In the genomic region with DNA sequence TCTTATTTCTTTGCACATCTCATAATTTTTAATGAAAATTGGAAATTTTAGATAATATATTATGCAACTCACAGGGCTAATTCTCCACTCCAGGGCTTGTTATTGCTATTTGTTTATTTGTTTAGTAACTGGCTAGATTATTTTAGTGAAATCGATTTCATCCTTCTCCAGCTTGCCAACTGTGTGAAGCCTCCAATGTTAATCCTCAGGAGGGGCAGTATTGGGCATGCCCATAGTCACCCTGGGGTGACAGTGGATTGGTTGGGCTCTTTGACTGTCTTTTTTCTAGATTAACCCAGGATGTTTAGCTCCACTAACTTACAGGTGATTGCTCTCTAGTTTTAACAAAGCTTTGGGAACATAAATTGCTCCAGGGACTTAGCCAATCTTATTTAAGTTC, we compare ENCODE assay signal across 7 cellular contexts.
"Had no signal": no experiment of that assay in that cellular context is flagged by ENCODE, and none has a peak within 500 bp of the region (broad histone marks: within the 10 kb centered on the region; RNA-seq: fewer than 3 reads in every experiment).

No MANE protein-coding gene starts in this region.

- H3K4me3 ChIP-seq: GM12878 had no signal

- DNase-seq: GDM1, GF-D8 had no signal

- ATAC-seq: GM12878 had no signal

- FAIRE-seq: GM12878, GM12891, GM12892, GM18507, GM19239 had no signal
